ENCODE assay signal across 1 cellular context in genomic region chr16:1984347-1985225, GRCh38.
TF ChIP-seq lines count a peak whose summit lies in the region.

No MANE protein-coding gene starts in this region.

TF ChIP-seq in IMR-90, 13 proteins besides CTCF, POLR2A, EP300 and RAD21:
- TF ChIP-seq RFX5 (IDR thresholded peaks at IDR 0.05; ENCODE audit: low read depth, low read length) (no peak), NFE2L2 (IDR thresholded peaks at IDR 0.05; ENCODE audit: low read depth, low read length) (no peak), MXI1 (IDR thresholded peaks at IDR 0.05; ENCODE audit: borderline replicate concordance, low read depth, low read length) (no peak), CHD1 (IDR thresholded peaks at IDR 0.05; ENCODE audit: low read depth, low read length) (no peak)
